ENCODE assay signal across 1 cellular context in the genomic region with DNA sequence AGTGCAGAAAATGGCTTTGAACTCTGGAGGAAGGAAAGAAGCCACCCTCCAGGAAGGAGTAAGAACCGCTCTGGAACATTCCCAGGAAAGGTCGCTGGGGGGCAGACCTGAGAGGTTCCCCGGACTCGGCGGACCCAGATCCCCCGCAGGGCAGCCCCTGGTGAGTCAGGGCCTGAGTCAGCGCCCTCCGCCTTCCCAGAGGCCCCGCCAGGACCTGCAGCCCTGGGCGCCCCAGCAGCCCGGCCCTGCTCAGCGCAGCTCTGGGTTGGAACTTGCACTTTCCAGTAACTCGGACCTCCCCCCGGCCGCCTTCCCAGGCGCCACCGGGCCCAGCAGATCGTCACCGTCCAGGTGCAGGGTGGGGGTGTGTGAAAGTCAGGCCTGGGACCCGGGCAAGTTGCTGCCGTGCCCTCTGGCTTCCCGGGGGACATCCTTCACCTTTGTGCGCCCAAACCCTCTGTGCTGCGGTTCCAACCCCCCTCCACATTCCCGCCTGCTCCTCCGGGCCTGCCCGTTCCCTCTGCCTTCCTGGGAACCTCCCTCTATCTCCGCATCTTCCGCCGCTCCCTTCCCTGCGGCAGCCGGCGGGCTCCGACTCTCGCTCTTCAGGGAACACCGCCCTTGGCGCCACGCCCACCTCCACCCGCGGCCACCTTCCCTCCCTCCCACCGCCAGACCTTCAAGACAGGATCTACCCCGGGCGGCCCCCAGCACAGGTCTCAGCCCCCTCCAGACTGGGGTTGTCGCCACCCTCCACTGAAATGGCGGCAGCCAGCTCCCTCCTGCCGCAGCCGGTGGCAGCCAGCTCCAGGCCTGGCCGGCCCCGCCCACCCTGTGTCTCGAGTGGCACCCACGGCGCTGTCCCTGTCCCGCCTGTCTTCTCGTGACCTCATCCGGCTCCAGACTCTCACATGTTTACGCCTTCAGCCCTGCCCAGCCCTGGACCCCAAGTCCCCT.
TF ChIP-seq lines count a peak whose summit lies in the region.

No MANE protein-coding gene starts in this region.

TF ChIP-seq in HepG2, 621 proteins besides CTCF, POLR2A, EP300 and RAD21 (continued from another document and continues in another):
- TF ChIP-seq, protein P1, sequence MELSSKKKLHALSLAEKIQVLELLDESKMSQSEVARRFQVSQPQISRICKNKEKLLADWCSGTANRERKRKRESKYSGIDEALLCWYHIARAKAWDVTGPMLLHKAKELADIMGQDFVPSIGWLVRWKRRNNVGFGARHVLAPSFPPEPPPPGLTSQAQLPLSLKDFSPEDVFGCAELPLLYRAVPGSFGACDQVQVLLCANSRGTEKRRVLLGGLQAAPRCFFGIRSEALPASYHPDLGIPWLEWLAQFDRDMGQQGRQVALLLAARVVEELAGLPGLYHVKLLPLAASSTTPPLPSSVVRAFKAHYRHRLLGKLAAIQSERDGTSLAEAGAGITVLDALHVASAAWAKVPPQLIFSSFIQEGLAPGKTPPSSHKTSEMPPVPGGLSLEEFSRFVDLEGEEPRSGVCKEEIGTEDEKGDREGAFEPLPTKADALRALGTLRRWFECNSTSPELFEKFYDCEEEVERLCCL (CRISPR knock-in tag; IDR thresholded peaks at IDR 0.05; ENCODE audit: borderline replicate concordance), result no peak
- TF ChIP-seq, protein P2, sequence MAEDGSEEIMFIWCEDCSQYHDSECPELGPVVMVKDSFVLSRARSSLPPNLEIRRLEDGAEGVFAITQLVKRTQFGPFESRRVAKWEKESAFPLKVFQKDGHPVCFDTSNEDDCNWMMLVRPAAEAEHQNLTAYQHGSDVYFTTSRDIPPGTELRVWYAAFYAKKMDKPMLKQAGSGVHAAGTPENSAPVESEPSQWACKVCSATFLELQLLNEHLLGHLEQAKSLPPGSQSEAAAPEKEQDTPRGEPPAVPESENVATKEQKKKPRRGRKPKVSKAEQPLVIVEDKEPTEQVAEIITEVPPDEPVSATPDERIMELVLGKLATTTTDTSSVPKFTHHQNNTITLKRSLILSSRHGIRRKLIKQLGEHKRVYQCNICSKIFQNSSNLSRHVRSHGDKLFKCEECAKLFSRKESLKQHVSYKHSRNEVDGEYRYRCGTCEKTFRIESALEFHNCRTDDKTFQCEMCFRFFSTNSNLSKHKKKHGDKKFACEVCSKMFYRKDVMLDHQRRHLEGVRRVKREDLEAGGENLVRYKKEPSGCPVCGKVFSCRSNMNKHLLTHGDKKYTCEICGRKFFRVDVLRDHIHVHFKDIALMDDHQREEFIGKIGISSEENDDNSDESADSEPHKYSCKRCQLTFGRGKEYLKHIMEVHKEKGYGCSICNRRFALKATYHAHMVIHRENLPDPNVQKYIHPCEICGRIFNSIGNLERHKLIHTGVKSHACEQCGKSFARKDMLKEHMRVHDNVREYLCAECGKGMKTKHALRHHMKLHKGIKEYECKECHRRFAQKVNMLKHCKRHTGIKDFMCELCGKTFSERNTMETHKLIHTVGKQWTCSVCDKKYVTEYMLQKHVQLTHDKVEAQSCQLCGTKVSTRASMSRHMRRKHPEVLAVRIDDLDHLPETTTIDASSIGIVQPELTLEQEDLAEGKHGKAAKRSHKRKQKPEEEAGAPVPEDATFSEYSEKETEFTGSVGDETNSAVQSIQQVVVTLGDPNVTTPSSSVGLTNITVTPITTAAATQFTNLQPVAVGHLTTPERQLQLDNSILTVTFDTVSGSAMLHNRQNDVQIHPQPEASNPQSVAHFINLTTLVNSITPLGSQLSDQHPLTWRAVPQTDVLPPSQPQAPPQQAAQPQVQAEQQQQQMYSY (CRISPR knock-in tag; IDR thresholded peaks at IDR 0.05), result peak; percentile 79
- TF ChIP-seq MED13 (CRISPR knock-in tag; IDR thresholded peaks at IDR 0.05) (no peak; the same call in 1 of the 2 replicates), ZNF777 (CRISPR knock-in tag; IDR thresholded peaks at IDR 0.05) (peak; percentile 62; the same call in 1 of the 2 replicates), NKX3-1 (CRISPR knock-in tag; IDR thresholded peaks at IDR 0.05) (no peak), ZNF607 (CRISPR knock-in tag; IDR thresholded peaks at IDR 0.05; ENCODE audit: borderline replicate concordance) (peak; percentile 75; the same call in 1 of the 2 replicates), RARA (CRISPR knock-in tag; IDR thresholded peaks at IDR 0.05) (peak; percentile 64), GPN1 (CRISPR knock-in tag; IDR thresholded peaks at IDR 0.05; ENCODE audit: borderline replicate concordance) (no peak), NR2C2 (CRISPR knock-in tag; IDR thresholded peaks at IDR 0.05; ENCODE audit: borderline replicate concordance) (no peak), SCMH1 (CRISPR knock-in tag; IDR thresholded peaks at IDR 0.05; ENCODE audit: borderline replicate concordance) (no peak), HNF4G (IDR thresholded peaks at IDR 0.05; ENCODE audit: borderline replicate concordance, low read depth, low read length) (peak; percentile 43; the same call in 1 of the 2 replicates), HNF4G (CRISPR knock-in tag; IDR thresholded peaks at IDR 0.05; ENCODE audit: borderline replicate concordance, low read depth) (no peak), MBNL3 (CRISPR knock-in tag; conservative IDR thresholded peaks at IDR 0.05) (no peak), NFKB2 (CRISPR knock-in tag; IDR thresholded peaks at IDR 0.05; ENCODE audit: borderline replicate concordance) (peak; percentile 47; the same call in 1 of the 2 replicates), ZKSCAN8 (CRISPR knock-in tag; IDR thresholded peaks at IDR 0.05; ENCODE audit: borderline replicate concordance) (no peak; the same call in 1 of the 2 replicates), TBL1XR1 (IDR thresholded peaks at IDR 0.05; ENCODE audit: borderline replicate concordance, low read length, partially characterized antibody) (no peak), MBD4 (IDR thresholded peaks at IDR 0.05; ENCODE audit: borderline replicate concordance, low read length) (no peak), ZSCAN31 (CRISPR knock-in tag; IDR thresholded peaks at IDR 0.05; ENCODE audit: low read depth) (peak; percentile 52; the same call in 1 of the 2 replicates), NR2F6 (IDR thresholded peaks at IDR 0.05) (0 out of 2 replicates have a peak, but pooled peaks have one; percentile 30), NR2F6 (CRISPR knock-in tag; IDR thresholded peaks at IDR 0.05) (no peak), NBN (conservative IDR thresholded peaks at IDR 0.05) (no peak), ZNF772 (CRISPR knock-in tag; IDR thresholded peaks at IDR 0.05) (peak; percentile 64; the same call in 1 of the 2 replicates), ZNF547 (CRISPR knock-in tag; IDR thresholded peaks at IDR 0.05) (0 out of 2 replicates have a peak, but pooled peaks have one; percentile 66), ZNF263 (CRISPR knock-in tag; IDR thresholded peaks at IDR 0.05) (peak; percentile 64), RBFOX2 (IDR thresholded peaks at IDR 0.05; ENCODE audit: low read depth, low read length) (peak; percentile 85), ZNF615 (CRISPR knock-in tag; IDR thresholded peaks at IDR 0.05; ENCODE audit: borderline replicate concordance) (no peak), ZNF30 (CRISPR knock-in tag; IDR thresholded peaks at IDR 0.05) (no peak), ARNT (IDR thresholded peaks at IDR 0.05) (no peak), TBP (CRISPR knock-in tag; IDR thresholded peaks at IDR 0.05) (no peak), CCAR2 (optimal IDR thresholded peaks at IDR 0.05; ENCODE audit: low read depth, low read length) (no peak), ZNF24 (IDR thresholded peaks at IDR 0.05) (no peak), ZNF3 (CRISPR knock-in tag; IDR thresholded peaks at IDR 0.05) (no peak), ATRX (CRISPR knock-in tag; IDR thresholded peaks at IDR 0.05; ENCODE audit: borderline replicate concordance) (no peak), KLF6 (CRISPR knock-in tag; IDR thresholded peaks at IDR 0.05) (0 out of 2 replicates have a peak, but pooled peaks have one; percentile 51), ZNF232 (CRISPR knock-in tag; IDR thresholded peaks at IDR 0.05; ENCODE audit: borderline replicate concordance) (peak; percentile 50; the same call in 1 of the 2 replicates), ZBTB1 (CRISPR knock-in tag; IDR thresholded peaks at IDR 0.05; ENCODE audit: borderline replicate concordance) (no peak), PHB2 (IDR thresholded peaks at IDR 0.05; ENCODE audit: partially characterized antibody) (no peak)
- TF ChIP-seq, protein P3, sequence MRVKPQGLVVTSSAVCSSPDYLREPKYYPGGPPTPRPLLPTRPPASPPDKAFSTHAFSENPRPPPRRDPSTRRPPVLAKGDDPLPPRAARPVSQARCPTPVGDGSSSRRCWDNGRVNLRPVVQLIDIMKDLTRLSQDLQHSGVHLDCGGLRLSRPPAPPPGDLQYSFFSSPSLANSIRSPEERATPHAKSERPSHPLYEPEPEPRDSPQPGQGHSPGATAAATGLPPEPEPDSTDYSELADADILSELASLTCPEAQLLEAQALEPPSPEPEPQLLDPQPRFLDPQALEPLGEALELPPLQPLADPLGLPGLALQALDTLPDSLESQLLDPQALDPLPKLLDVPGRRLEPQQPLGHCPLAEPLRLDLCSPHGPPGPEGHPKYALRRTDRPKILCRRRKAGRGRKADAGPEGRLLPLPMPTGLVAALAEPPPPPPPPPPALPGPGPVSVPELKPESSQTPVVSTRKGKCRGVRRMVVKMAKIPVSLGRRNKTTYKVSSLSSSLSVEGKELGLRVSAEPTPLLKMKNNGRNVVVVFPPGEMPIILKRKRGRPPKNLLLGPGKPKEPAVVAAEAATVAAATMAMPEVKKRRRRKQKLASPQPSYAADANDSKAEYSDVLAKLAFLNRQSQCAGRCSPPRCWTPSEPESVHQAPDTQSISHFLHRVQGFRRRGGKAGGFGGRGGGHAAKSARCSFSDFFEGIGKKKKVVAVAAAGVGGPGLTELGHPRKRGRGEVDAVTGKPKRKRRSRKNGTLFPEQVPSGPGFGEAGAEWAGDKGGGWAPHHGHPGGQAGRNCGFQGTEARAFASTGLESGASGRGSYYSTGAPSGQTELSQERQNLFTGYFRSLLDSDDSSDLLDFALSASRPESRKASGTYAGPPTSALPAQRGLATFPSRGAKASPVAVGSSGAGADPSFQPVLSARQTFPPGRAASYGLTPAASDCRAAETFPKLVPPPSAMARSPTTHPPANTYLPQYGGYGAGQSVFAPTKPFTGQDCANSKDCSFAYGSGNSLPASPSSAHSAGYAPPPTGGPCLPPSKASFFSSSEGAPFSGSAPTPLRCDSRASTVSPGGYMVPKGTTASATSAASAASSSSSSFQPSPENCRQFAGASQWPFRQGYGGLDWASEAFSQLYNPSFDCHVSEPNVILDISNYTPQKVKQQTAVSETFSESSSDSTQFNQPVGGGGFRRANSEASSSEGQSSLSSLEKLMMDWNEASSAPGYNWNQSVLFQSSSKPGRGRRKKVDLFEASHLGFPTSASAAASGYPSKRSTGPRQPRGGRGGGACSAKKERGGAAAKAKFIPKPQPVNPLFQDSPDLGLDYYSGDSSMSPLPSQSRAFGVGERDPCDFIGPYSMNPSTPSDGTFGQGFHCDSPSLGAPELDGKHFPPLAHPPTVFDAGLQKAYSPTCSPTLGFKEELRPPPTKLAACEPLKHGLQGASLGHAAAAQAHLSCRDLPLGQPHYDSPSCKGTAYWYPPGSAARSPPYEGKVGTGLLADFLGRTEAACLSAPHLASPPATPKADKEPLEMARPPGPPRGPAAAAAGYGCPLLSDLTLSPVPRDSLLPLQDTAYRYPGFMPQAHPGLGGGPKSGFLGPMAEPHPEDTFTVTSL (CRISPR knock-in tag; IDR thresholded peaks at IDR 0.05; ENCODE audit: borderline replicate concordance), result no peak
- TF ChIP-seq, protein P4, sequence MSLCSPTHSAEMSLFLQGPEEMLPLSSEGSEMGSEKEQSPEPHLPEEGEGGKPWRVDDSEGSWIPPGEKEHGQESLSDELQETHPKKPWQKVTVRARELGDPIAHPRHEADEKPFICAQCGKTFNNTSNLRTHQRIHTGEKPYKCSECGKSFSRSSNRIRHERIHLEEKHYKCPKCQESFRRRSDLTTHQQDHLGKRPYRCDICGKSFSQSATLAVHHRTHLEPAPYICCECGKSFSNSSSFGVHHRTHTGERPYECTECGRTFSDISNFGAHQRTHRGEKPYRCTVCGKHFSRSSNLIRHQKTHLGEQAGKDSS (CRISPR knock-in tag; IDR thresholded peaks at IDR 0.05; ENCODE audit: borderline replicate concordance, low read depth), result peak; percentile 39; the same call in 1 of the 2 replicates
- TF ChIP-seq, protein P5, sequence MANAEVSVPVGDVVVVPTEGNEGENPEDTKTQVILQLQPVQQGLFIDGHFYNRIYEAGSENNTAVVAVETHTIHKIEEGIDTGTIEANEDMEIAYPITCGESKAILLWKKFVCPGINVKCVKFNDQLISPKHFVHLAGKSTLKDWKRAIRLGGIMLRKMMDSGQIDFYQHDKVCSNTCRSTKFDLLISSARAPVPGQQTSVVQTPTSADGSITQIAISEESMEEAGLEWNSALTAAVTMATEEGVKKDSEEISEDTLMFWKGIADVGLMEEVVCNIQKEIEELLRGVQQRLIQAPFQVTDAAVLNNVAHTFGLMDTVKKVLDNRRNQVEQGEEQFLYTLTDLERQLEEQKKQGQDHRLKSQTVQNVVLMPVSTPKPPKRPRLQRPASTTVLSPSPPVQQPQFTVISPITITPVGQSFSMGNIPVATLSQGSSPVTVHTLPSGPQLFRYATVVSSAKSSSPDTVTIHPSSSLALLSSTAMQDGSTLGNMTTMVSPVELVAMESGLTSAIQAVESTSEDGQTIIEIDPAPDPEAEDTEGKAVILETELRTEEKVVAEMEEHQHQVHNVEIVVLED (CRISPR knock-in tag; IDR thresholded peaks at IDR 0.05; ENCODE audit: borderline replicate concordance), result peak; percentile 64; the same call in 1 of the 2 replicates
- TF ChIP-seq, protein P6, sequence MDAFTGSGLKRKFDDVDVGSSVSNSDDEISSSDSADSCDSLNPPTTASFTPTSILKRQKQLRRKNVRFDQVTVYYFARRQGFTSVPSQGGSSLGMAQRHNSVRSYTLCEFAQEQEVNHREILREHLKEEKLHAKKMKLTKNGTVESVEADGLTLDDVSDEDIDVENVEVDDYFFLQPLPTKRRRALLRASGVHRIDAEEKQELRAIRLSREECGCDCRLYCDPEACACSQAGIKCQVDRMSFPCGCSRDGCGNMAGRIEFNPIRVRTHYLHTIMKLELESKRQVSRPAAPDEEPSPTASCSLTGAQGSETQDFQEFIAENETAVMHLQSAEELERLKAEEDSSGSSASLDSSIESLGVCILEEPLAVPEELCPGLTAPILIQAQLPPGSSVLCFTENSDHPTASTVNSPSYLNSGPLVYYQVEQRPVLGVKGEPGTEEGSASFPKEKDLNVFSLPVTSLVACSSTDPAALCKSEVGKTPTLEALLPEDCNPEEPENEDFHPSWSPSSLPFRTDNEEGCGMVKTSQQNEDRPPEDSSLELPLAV (CRISPR knock-in tag; conservative IDR thresholded peaks at IDR 0.05; ENCODE audit: low read depth), result no peak
- TF ChIP-seq, protein P7, sequence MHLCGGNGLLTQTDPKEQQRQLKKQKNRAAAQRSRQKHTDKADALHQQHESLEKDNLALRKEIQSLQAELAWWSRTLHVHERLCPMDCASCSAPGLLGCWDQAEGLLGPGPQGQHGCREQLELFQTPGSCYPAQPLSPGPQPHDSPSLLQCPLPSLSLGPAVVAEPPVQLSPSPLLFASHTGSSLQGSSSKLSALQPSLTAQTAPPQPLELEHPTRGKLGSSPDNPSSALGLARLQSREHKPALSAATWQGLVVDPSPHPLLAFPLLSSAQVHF (CRISPR knock-in tag; IDR thresholded peaks at IDR 0.05), result no peak
